Comparison of ENCODE assay signal across 21 cellular contexts in the genomic region with DNA sequence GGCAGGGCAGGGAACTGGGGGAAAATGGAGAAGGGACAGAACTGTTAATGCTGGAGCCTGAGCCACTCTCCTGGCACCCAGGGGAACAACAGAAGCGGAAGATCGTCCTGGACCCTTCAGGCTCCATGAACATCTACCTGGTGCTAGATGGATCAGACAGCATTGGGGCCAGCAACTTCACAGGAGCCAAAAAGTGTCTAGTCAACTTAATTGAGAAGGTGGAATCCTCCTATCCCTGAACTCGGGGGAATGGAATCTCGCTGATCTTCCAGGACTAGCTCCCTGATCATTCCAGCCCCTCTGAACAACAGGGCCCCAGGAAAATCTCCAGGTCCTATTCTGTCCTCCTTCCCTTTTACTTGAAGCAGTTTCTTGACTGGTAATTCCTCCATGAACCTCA. TPM values are rescaled to one million over a fixed set of nuclear protein-coding genes. Genes with fewer than 3 reads are reported as not detected.
"Had no signal": no experiment of that assay in that cellular context is flagged by ENCODE, and none has a peak within 500 bp of the region (broad histone marks: within the 10 kb centered on the region; RNA-seq: fewer than 3 reads in every experiment).

No MANE protein-coding gene starts in this region.

- H3K27me3 Mint-ChIP-seq: activated naive CD4-positive, alpha-beta T cell treated with anti-CD3 and anti-CD28 coated beads, Interleukin-2, amount 50 U/mL, for 24 hours had no signal

- H3K4me1 Mint-ChIP-seq: activated CD4-positive, alpha-beta T cell treated with anti-CD3 and anti-CD28 coated beads, Interleukin-2, amount 10 ng/mL, durations not matched to agents 7 days and 5 days had no signal

- H3K4me3 Mint-ChIP-seq: activated CD4-positive, alpha-beta T cell treated with anti-CD3 and anti-CD28 coated beads, Interleukin-2, amount 10 ng/mL, durations not matched to agents 7 days and 5 days; activated CD8-positive, alpha-beta T cell treated with anti-CD3 and anti-CD28 coated beads, Interleukin-2, amount 10 ng/mL, durations not matched to agents 7 days and 5 days; activated naive CD4-positive, alpha-beta T cell treated with anti-CD3 and anti-CD28 coated beads, Interleukin-2, amount 50 U/mL, for 24 hours; memory B cell; T-cell had no signal

- H3K27me3 ChIP-seq: adrenal gland, cardiac muscle cell, dorsolateral prefrontal cortex, pancreas, sigmoid colon, tibial nerve, vagina had no signal

- H3K9me3 ChIP-seq: adrenal gland, pancreas, sigmoid colon, tibial nerve, vagina had no signal

- H3K9me3 Mint-ChIP-seq: activated CD4-positive, alpha-beta T cell treated with anti-CD3 and anti-CD28 coated beads, Interleukin-2, amount 10 ng/mL, durations not matched to agents 7 days and 5 days; activated naive CD4-positive, alpha-beta T cell treated with anti-CD3 and anti-CD28 coated beads, Interleukin-2, amount 50 U/mL, for 24 hours; memory B cell; naive B cell; T-cell had no signal

- H3K4me3 ChIP-seq: adrenal gland, cardiac muscle cell, dorsolateral prefrontal cortex, sigmoid colon, tibial nerve, vagina had no signal

- H3K27ac ChIP-seq: adrenal gland, cardiac muscle cell, epithelial cell of prostate, pancreas, sigmoid colon, vagina had no signal

- DNase-seq: activated CD4-positive, alpha-beta T cell treated with anti-CD3 and anti-CD28 coated beads, Interleukin-2, amount 10 ng/mL, durations not matched to agents 7 days and 5 days; activated CD8-positive, alpha-beta T cell treated with anti-CD3 and anti-CD28 coated beads, Interleukin-2, amount 10 ng/mL, durations not matched to agents 7 days and 5 days; activated effector memory CD4-positive, alpha-beta T cell treated with anti-CD3 and anti-CD28 coated beads, Interleukin-2, amount 50 U/mL, for 16 hours; activated T-cell treated with anti-CD3 and anti-CD28 coated beads, Interleukin-2, amount 50 U/mL, for 48 hours; adrenal gland; dorsolateral prefrontal cortex; foreskin fibroblast; left ventricle myocardium superior; naive B cell; pancreas; sigmoid colon; stimulated activated naive CD4-positive, alpha-beta T cell treated with Interleukin-2 at 50 U/mL for 16 hours; T-cell; T1000 had no signal

- H3K27ac Mint-ChIP-seq: activated CD4-positive, alpha-beta T cell treated with anti-CD3 and anti-CD28 coated beads, Interleukin-2, amount 10 ng/mL, durations not matched to agents 7 days and 5 days; activated CD8-positive, alpha-beta T cell treated with anti-CD3 and anti-CD28 coated beads, Interleukin-2, amount 10 ng/mL, durations not matched to agents 7 days and 5 days; activated naive CD4-positive, alpha-beta T cell treated with anti-CD3 and anti-CD28 coated beads, Interleukin-2, amount 50 U/mL, for 24 hours; memory B cell; T-cell had no signal

RNA-seq across cellular contexts. Expression of a gene that starts 20.3 kb away (rescaled TPM):
- total RNA-seq: glomerular endothelial cell had no signal
